In the genomic region with DNA sequence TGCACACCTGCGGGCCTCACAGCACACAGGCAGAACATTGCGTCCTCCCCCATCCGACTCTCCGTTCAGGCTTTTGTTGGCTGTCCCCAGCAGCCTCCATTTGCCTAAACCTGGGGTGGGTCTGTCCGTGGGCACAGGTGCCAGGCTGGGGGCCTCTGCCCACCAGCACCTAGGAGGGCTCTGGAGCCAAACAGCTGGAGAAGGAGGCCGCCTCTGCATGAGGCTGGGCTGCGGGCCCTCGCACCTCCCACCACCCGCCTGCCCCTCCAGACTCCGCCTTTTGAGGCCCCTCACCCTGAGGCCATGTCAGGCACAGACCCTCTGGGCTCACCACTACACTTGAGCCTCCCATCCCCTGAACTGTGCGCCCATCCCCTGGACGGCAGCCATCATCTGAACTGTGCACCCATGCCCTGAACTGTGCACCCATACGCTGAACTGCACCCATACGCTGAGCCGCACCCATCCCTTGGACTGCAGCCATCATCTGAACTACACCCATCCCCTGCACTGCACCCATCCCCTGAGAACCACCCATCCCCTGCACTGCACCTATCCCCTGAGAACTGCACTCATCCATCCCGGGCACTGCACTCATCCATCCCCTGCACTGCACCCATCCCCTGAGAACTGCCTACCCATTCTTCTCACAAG, we compare ENCODE assay signal across 24 cellular contexts.
DNase-seq lines count a peak whose midpoint lies in the region; ATAC-seq, FAIRE-seq and TF ChIP-seq lines count a peak whose summit lies in the region.
"Had no signal": no experiment of that assay in that cellular context is flagged by ENCODE, and none has a peak within 500 bp of the region (broad histone marks: within the 10 kb centered on the region; RNA-seq: fewer than 3 reads in every experiment).

No MANE protein-coding gene starts in this region.

- peak; percentile 46; the same call in 1 of the 2 replicates for ATAC-seq in Panc1
- ATAC-seq in GM18519 (IDR thresholded peaks at IDR 0.05; ENCODE audit: low FRiP score, unreplicated experiment), result no peak
- no peak for ATAC-seq in GM19452 (IDR thresholded peaks at IDR 0.05; ENCODE audit: unreplicated experiment)
- no peak for ATAC-seq in HG02642 (IDR thresholded peaks at IDR 0.05; ENCODE audit: poor library complexity, unreplicated experiment)
- ATAC-seq: activated T-helper 17 cell treated with anti-CD3 and anti-CD28 coated beads, Interleukin-2, amount 50 U/mL, for 72 hours had no signal

- whole genome bisulfite sequencing in small intestine, 3 donors, result 68 to 86% (median 70%) methylated on average over 16 of the region's 16 CpGs

- no peak for DNase-seq in Panc1 (ENCODE audit: low read depth, low spot score)
- peak; percentile 45 for DNase-seq in islet precursor cell
- DNase-seq in small intestine, result peak; percentile 82
- DNase-seq: activated CD4-positive, alpha-beta T cell treated with anti-CD3 and anti-CD28 coated beads, Interleukin-2, amount 10 ng/mL, durations not matched to agents 7 days and 5 days; activated CD8-positive, alpha-beta memory T cell treated with anti-CD3 and anti-CD28 coated beads, Interleukin-2, amount 50 U/mL, for 48 hours; activated naive CD4-positive, alpha-beta T cell treated with anti-CD3 and anti-CD28 coated beads, Interleukin-2, amount 50 U/mL, for 16 hours; DMS79 treated with DMSO at 0.1 percent for 48 hours; effector CD8-positive, alpha-beta T cell; foreskin fibroblast; heart left ventricle; IMR-90; SHP77 treated with DMSO at 0.1 percent for 48 hours; stimulated activated CD4-positive, alpha-beta T cell treated with anti-CD3 and anti-CD28 coated beads, Interleukin-1b, Interleukin-23, amount 100 ng/mL, for 48 hours; stimulated activated CD8-positive, alpha-beta memory T cell treated with anti-CD3 and anti-CD28 coated beads, Interleukin-4, amount 100 ng/mL, for 48 hours had no signal

- POLR2A ChIA-PET in HEK293 (lab: Yijun Ruan, JAX) (no interaction called here), Panc1 (lab: Charles Lee) (no interaction called here)

- H3K4me1 ChIP-seq in HEK293 (ENCODE audit: control insufficient read depth, insufficient read depth, low read length) (no peaks in the 10 kb centered on the region), Panc1 (ENCODE audit: control insufficient read depth, insufficient read depth, low read length) (no peaks in the 10 kb centered on the region), small intestine (ENCODE audit: control insufficient read depth in 2 of 2, insufficient read depth in 1 of 2, low read depth in 1 of 2, low read length in 1 of 2) (peaks cover 0 to 1% of the 10 kb centered on the region in 2 donors)
- H3K4me1 ChIP-seq: breast epithelium, tibial nerve had no signal

- intact Hi-C loops in Panc1 (cut with micrococcal nuclease; ENCODE audit: unreplicated experiment), result no loop called here

- H3K9me3 ChIP-seq in HEK293 (ENCODE audit: control insufficient read depth, insufficient read depth, low read depth, low read length) (no peaks in the 10 kb centered on the region), Panc1 (ENCODE audit: control insufficient read depth, insufficient read depth, low read depth, low read length) (no peaks in the 10 kb centered on the region), small intestine (ENCODE audit: control insufficient read depth, low read depth) (no peaks in the 10 kb centered on the region)
- H3K9me3 ChIP-seq: breast epithelium, heart left ventricle, tibial nerve had no signal

- no TSS peak for BruUV-seq in Panc1 (replicated peaks; lab: Mats Ljungman, UMichigan)

- H3K27ac ChIP-seq in HEK293 (ENCODE audit: extremely low read depth, low read depth, low read length), result no peak overlapping the region
- H3K27ac ChIP-seq in Panc1 (ENCODE audit: low read length), result no peak overlapping the region
- H3K27ac ChIP-seq in small intestine (ENCODE audit: low read depth in 1 of 2, low read length in 1 of 2), result no peak overlapping the region
- H3K27ac ChIP-seq: breast epithelium, heart left ventricle, tibial nerve had no signal

- no peak for FAIRE-seq in small intestine (lab: Jason Lieb, UNC)
- FAIRE-seq: colon, GM18507 had no signal

- TF ChIP-seq CTCF in HEK293 (tag by site-specific recombination; IDR thresholded peaks at IDR 0.05), result no peak
- TF ChIP-seq CTCF in Panc1 (IDR thresholded peaks at IDR 0.05), result no peak

- peaks cover 67 to 86% of the 10 kb centered on the region in 2 experiments for H3K36me3 ChIP-seq in HEK293 (ENCODE audit: control insufficient read depth in 2 of 2, insufficient read depth in 1 of 2, low read length in 2 of 2)
- H3K36me3 ChIP-seq in Panc1 (ENCODE audit: control insufficient read depth, insufficient read depth, low read length), result peaks cover 55% of the 10 kb centered on the region
- peaks cover 0 to 18% of the 10 kb centered on the region in 2 donors for H3K36me3 ChIP-seq in small intestine (ENCODE audit: control insufficient read depth in 2 of 2, insufficient read depth in 2 of 2, low read length in 2 of 2)

- H3K27me3 ChIP-seq in Panc1 (ENCODE audit: control insufficient read depth, insufficient read depth, low read length), result no peaks in the 10 kb centered on the region
- no peaks in the 10 kb centered on the region for H3K27me3 ChIP-seq in small intestine (ENCODE audit: control insufficient read depth in 2 of 2, insufficient read depth in 2 of 2, low read length in 2 of 2)
- H3K27me3 ChIP-seq: breast epithelium, heart left ventricle, tibial nerve had no signal

- CTCF ChIA-PET in HEK293 (lab: Yijun Ruan, JAX) (no interaction called here), Panc1 (lab: Charles Lee) (no interaction called here)

- H3K4me3 ChIP-seq in HEK293 (ENCODE audit: low read depth, low read length), result no peak overlapping the region
- H3K4me3 ChIP-seq in Panc1 (ENCODE audit: low read depth in 2 of 2, low read length in 2 of 2), result no peak overlapping the region
- no peak overlapping the region for H3K4me3 ChIP-seq in small intestine (ENCODE audit: low read depth in 1 of 2, low read length in 2 of 2)
- H3K4me3 ChIP-seq: breast epithelium, heart left ventricle, smooth muscle cell, tibial nerve had no signal

- in situ Hi-C loops in Panc1 (cut with HindIII; ENCODE audit: low pct_unique_long_range_greater_than_20kb, low sequenced_read_pairs), result no loop called here

TF ChIP-seq in HEK293, 187 proteins besides CTCF, POLR2A, EP300 and RAD21:
- TF ChIP-seq, protein P1, sequence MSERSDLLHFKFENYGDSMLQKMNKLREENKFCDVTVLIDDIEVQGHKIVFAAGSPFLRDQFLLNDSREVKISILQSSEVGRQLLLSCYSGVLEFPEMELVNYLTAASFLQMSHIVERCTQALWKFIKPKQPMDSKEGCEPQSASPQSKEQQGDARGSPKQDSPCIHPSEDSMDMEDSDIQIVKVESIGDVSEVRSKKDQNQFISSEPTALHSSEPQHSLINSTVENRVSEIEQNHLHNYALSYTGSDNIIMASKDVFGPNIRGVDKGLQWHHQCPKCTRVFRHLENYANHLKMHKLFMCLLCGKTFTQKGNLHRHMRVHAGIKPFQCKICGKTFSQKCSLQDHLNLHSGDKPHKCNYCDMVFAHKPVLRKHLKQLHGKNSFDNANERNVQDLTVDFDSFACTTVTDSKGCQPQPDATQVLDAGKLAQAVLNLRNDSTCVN (tag by site-specific recombination; optimal IDR thresholded peaks at IDR 0.05), result no peak
- peak; percentile 52 for TF ChIP-seq KLF1 (tag by site-specific recombination; IDR thresholded peaks at IDR 0.05)
